16 cellular contexts compared by ENCODE assay signal in the genomic region with DNA sequence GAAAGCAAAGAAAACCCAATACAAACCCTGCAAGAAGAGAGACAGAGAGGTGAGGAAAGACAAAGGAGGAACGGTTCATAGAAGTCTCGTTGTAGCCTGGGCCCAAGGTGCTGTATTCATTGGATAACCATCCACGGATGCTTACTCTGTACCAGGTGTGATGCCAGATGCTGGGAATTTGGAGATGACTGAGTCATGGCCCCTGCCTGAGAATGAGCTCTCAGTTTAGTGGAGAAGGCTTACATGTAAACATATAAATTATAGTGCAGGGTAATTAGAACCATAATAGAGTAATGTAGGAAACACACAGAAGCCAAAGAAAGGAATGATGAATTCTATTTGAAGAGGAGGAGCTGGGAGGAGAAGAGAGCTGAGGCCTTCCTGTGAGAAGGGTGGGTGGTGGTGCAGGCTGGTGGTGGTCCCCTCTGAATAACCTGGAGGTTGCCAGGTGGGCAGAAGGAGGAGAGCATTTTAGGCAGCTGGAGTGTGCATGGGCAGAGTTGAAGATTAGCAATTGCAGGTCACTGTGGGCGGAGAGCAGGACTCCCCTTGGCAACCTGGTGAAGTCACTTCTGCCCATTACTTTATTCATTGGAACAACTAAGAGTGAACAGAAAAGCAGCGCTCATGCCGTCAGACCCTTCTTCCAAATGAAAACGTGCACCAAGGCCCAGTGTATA. TPM values are rescaled to one million over a fixed set of nuclear protein-coding genes. Genes with fewer than 3 reads are reported as not detected.
A peak's percentile ranks its signal among the peaks of the same experiment; 100 is the strongest.
DNase-seq lines count a peak whose midpoint lies in the region; ATAC-seq and TF ChIP-seq lines count a peak whose summit lies in the region.
"Had no signal": no experiment of that assay in that cellular context is flagged by ENCODE, and none has a peak within 500 bp of the region (broad histone marks: within the 10 kb centered on the region; RNA-seq: fewer than 3 reads in every experiment).

No MANE protein-coding gene starts in this region.

- intact Hi-C loops in mucosa of descending colon (cut with DNase I, micrococcal nuclease) (no loop called here), dorsolateral prefrontal cortex (cut with DNase I) (no loop called here)

- ATAC-seq in GM23338 (no peak), mucosa of descending colon (peak; percentile 64), HG03196 (IDR thresholded peaks at IDR 0.05; ENCODE audit: unreplicated experiment) (no peak), HG03439 (IDR thresholded peaks at IDR 0.05; ENCODE audit: unreplicated experiment) (no peak)
- ATAC-seq in activated T-cell treated with anti-CD3 and anti-CD28 coated beads, Interleukin-2, amount 50 U/mL, for 4 hours, result no peak
- ATAC-seq: HCT116 had no signal

- H3K9me3 ChIP-seq in mucosa of descending colon, result no peaks in the 10 kb centered on the region

- no peak overlapping the region for H3K27ac Mint-ChIP-seq in GM23338

- H3K4me3 Mint-ChIP-seq in GM23338, result no peak overlapping the region
- no peak overlapping the region for H3K4me3 Mint-ChIP-seq in activated T-cell treated with anti-CD3 and anti-CD28 coated beads, Interleukin-2, amount 50 U/mL, for 4 hours

- H3K4me2 ChIP-seq in GM23338, result no peak overlapping the region

- H3K27me3 ChIP-seq in GM23338 (ENCODE audit: insufficient read depth) (no peaks in the 10 kb centered on the region), dorsolateral prefrontal cortex (no peaks in the 10 kb centered on the region)

- H3K36me3 Mint-ChIP-seq in GM23338 (ENCODE audit: low read depth), result no peaks in the 10 kb centered on the region
- no peaks in the 10 kb centered on the region for H3K36me3 Mint-ChIP-seq in activated T-cell treated with anti-CD3 and anti-CD28 coated beads, Interleukin-2, amount 50 U/mL, for 4 hours (ENCODE audit: insufficient read depth)
- H3K36me3 Mint-ChIP-seq: CD4-positive, alpha-beta memory T cell had no signal

- DNase-seq in COLO668 (lab: John Stamatoyannopoulos, UW; ENCODE audit: unreplicated experiment), result peak; percentile 22
- DNase-seq in GM23338 (ENCODE audit: low spot score), result no peak
- DNase-seq in NCI-H2171 (lab: John Stamatoyannopoulos, UW), result peak; percentile 27
- no peak for DNase-seq in mucosa of descending colon
- DNase-seq in dorsolateral prefrontal cortex, result no peak
- no peak for DNase-seq in activated T-cell treated with anti-CD3 and anti-CD28 coated beads, Interleukin-2, amount 50 U/mL, for 4 hours
- DNase-seq: ACHN; CD4-positive, alpha-beta memory T cell; DMS53; NCI-H2029 treated with DMSO at 0.1 percent for 48 hours; NCI-H82; SHP77 treated with DMSO at 0.1 percent for 48 hours had no signal

- H3K9me3 Mint-ChIP-seq in GM23338, result no peaks in the 10 kb centered on the region; the same call in 2 of the 3 replicates
- no peaks in the 10 kb centered on the region for H3K9me3 Mint-ChIP-seq in activated T-cell treated with anti-CD3 and anti-CD28 coated beads, Interleukin-2, amount 50 U/mL, for 4 hours
- H3K9me3 Mint-ChIP-seq: CD4-positive, alpha-beta memory T cell had no signal

- H3K36me3 ChIP-seq in GM23338 (ENCODE audit: insufficient read depth), result no peaks in the 10 kb centered on the region
- H3K36me3 ChIP-seq in mucosa of descending colon (ENCODE audit: low read depth), result no peaks in the 10 kb centered on the region

- peak overlapping the region; percentile 23; the same call in 1 of the 2 replicates for H2AFZ ChIP-seq in GM23338

- no peaks in the 10 kb centered on the region for H3K9me2 ChIP-seq in GM23338 (ENCODE audit: insufficient read depth)

- H3K27ac ChIP-seq in GM23338 (ENCODE audit: low read depth), result no peak overlapping the region
- H3K27ac ChIP-seq in dorsolateral prefrontal cortex, result no peak overlapping the region

- H3K4me1 Mint-ChIP-seq in GM23338, result peaks cover 6% of the 10 kb centered on the region; the same call in 1 of the 3 replicates
- peaks cover 4% of the 10 kb centered on the region for H3K4me1 Mint-ChIP-seq in activated T-cell treated with anti-CD3 and anti-CD28 coated beads, Interleukin-2, amount 50 U/mL, for 4 hours (ENCODE audit: low read depth)

- no peaks in the 10 kb centered on the region for H3K4me1 ChIP-seq in GM23338 (ENCODE audit: insufficient read depth)
- H3K4me1 ChIP-seq in mucosa of descending colon (ENCODE audit: low read depth), result peaks cover 17% of the 10 kb centered on the region

- H3K79me2 ChIP-seq in GM23338 (replicated peaks; ENCODE audit: insufficient read depth), result no peaks in the 10 kb centered on the region

- H3K4me3 ChIP-seq in GM23338, result no peak overlapping the region
- H3K4me3 ChIP-seq in mucosa of descending colon, result no peak overlapping the region
- no peak overlapping the region for H3K4me3 ChIP-seq in dorsolateral prefrontal cortex

- peaks cover 7% of the 10 kb centered on the region for H3K27me3 Mint-ChIP-seq in GM23338 (ENCODE audit: insufficient read depth, low read depth, poor library complexity)
- H3K27me3 Mint-ChIP-seq in activated T-cell treated with anti-CD3 and anti-CD28 coated beads, Interleukin-2, amount 50 U/mL, for 4 hours (ENCODE audit: low read depth), result no peaks in the 10 kb centered on the region
- H3K27me3 Mint-ChIP-seq: CD4-positive, alpha-beta memory T cell had no signal

- TF ChIP-seq CTCF in GM23338 (conservative IDR thresholded peaks at IDR 0.05; ENCODE audit: low read depth in 2 of 2) (no peak), mucosa of descending colon (IDR thresholded peaks at IDR 0.05) (no peak), dorsolateral prefrontal cortex (IDR thresholded peaks at IDR 0.05 in 54 of 56, conservative IDR thresholded peaks at IDR 0.05 in 2 of 56; ENCODE audit: low read depth in 1 of 56, partially characterized antibody in 56 of 56) (no peak)

- H3F3A ChIP-seq in GM23338 (replicated peaks; ENCODE audit: low read depth), result no peaks in the 10 kb centered on the region

- H4K20me1 ChIP-seq in GM23338 (replicated peaks; ENCODE audit: insufficient read depth), result no peaks in the 10 kb centered on the region

TF ChIP-seq in GM23338, 12 proteins besides CTCF, POLR2A, EP300 and RAD21 (continues in another document):
- TF ChIP-seq ZNF114 (CRISPR knock-in tag; IDR thresholded peaks at IDR 0.05) (no peak), EZH2phosphoT487 (IDR thresholded peaks at IDR 0.05; ENCODE audit: unreplicated experiment) (no peak), CREB1 (CRISPR knock-in tag; IDR thresholded peaks at IDR 0.05; ENCODE audit: low read depth) (no peak)
- TF ChIP-seq, protein P1, sequence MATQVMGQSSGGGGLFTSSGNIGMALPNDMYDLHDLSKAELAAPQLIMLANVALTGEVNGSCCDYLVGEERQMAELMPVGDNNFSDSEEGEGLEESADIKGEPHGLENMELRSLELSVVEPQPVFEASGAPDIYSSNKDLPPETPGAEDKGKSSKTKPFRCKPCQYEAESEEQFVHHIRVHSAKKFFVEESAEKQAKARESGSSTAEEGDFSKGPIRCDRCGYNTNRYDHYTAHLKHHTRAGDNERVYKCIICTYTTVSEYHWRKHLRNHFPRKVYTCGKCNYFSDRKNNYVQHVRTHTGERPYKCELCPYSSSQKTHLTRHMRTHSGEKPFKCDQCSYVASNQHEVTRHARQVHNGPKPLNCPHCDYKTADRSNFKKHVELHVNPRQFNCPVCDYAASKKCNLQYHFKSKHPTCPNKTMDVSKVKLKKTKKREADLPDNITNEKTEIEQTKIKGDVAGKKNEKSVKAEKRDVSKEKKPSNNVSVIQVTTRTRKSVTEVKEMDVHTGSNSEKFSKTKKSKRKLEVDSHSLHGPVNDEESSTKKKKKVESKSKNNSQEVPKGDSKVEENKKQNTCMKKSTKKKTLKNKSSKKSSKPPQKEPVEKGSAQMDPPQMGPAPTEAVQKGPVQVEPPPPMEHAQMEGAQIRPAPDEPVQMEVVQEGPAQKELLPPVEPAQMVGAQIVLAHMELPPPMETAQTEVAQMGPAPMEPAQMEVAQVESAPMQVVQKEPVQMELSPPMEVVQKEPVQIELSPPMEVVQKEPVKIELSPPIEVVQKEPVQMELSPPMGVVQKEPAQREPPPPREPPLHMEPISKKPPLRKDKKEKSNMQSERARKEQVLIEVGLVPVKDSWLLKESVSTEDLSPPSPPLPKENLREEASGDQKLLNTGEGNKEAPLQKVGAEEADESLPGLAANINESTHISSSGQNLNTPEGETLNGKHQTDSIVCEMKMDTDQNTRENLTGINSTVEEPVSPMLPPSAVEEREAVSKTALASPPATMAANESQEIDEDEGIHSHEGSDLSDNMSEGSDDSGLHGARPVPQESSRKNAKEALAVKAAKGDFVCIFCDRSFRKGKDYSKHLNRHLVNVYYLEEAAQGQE (IDR thresholded peaks at IDR 0.05; ENCODE audit: unreplicated experiment), result no peak

RNA-seq across cellular contexts. Expression of gene ZG16, which starts 7.7 kb away (rescaled TPM):
- not detected in 2 replicates for total RNA-seq in GM23338 (2014; rRNA removed; shearing (Covaris generic))
- not detected in 2 replicates for polyA plus RNA-seq in GM23338 (2016; fragmentation: Nextera tagmentation; extraction: Ambion mirVana)
- total RNA-seq in mucosa of descending colon, result 100 to 1,000 TPM; 196 to 671 (median 551) TPM
- total RNA-seq in dorsolateral prefrontal cortex, result not detected
- total RNA-seq in activated T-cell treated with anti-CD3 and anti-CD28 coated beads, Interleukin-2, amount 50 U/mL, for 4 hours, result under 1 TPM in 1 of 3 donors, not detected in 2; 0.05 TPM
- total RNA-seq: CD4-positive, alpha-beta memory T cell; T-helper 2 cell treated with Interferon-gamma antibody and Interleukin-4, amounts not matched to agents 100 ng/mL and 5 ng/mL, for 36 hours had no signal
- polyA plus RNA-seq: CD4-positive, alpha-beta memory T cell had no signal

RNA-seq across cellular contexts. Expression of gene KIF22, which starts 20.2 kb away (rescaled TPM):
- total RNA-seq in GM23338 (2014; rRNA removed; shearing (Covaris generic)), result 179 and 192 TPM in 2 replicates
- 110 and 120 TPM in 2 replicates for polyA plus RNA-seq in GM23338 (2016; fragmentation: Nextera tagmentation; extraction: Ambion mirVana)
- total RNA-seq in mucosa of descending colon (10 to 100 TPM; 24.7 to 56.2 (median 53.0) TPM), dorsolateral prefrontal cortex (10 to 100 TPM; 10.5 to 31.6 (median 21.6) TPM)
- 10 to 100 TPM; 73.5 to 82.2 (median 79.7) TPM for total RNA-seq in activated T-cell treated with anti-CD3 and anti-CD28 coated beads, Interleukin-2, amount 50 U/mL, for 4 hours

RNA-seq across cellular contexts. Expression of gene C16orf54, which starts 24.6 kb away (rescaled TPM):
- total RNA-seq in GM23338 (2014; rRNA removed; shearing (Covaris generic)), result not detected in 2 replicates
- 2.0 and 3.2 TPM in 2 replicates for polyA plus RNA-seq in GM23338 (2016; fragmentation: Nextera tagmentation; extraction: Ambion mirVana)
- total RNA-seq in mucosa of descending colon (1 to 10 TPM; 1.6 to 3.4 (median 1.7) TPM), dorsolateral prefrontal cortex (1 to 10 TPM in 9 of 120 experiments, under 1 TPM in 99, not detected in 12; 0.17 to 1.3 (median 0.45) TPM)
- total RNA-seq in activated T-cell treated with anti-CD3 and anti-CD28 coated beads, Interleukin-2, amount 50 U/mL, for 4 hours, result 1 to 10 TPM; 6.8 to 8.8 (median 7.2) TPM

RNA-seq across cellular contexts. Expression of gene MAZ, which starts 35.9 kb away (rescaled TPM):
- 181 and 270 TPM in 2 replicates for total RNA-seq in GM23338 (2014; rRNA removed; shearing (Covaris generic))
- polyA plus RNA-seq in GM23338 (2016; fragmentation: Nextera tagmentation; extraction: Ambion mirVana), result 155 and 170 TPM in 2 replicates
- total RNA-seq in mucosa of descending colon (100 to 1,000 TPM; 224 to 415 (median 225) TPM), dorsolateral prefrontal cortex (100 to 1,000 TPM; 133 to 275 (median 174) TPM)
- total RNA-seq in activated T-cell treated with anti-CD3 and anti-CD28 coated beads, Interleukin-2, amount 50 U/mL, for 4 hours, result 100 to 1,000 TPM; 321 to 471 (median 409) TPM

RNA-seq across cellular contexts. Expression of gene PRRT2, which starts 41.6 kb away (rescaled TPM):
- total RNA-seq in GM23338 (2014; rRNA removed; shearing (Covaris generic)), result 8.9 and 13.3 TPM in 2 replicates
- polyA plus RNA-seq in GM23338 (2016; fragmentation: Nextera tagmentation; extraction: Ambion mirVana), result 13.6 and 16.6 TPM in 2 replicates
- total RNA-seq in mucosa of descending colon (10 to 100 TPM in 1 of 3 donors, under 1 TPM in 2; 0.81 to 15.2 (median 0.94) TPM), dorsolateral prefrontal cortex (100 to 1,000 TPM in 117 of 120 experiments, 10 to 100 TPM in 3; 59.4 to 245 (median 169) TPM)
- 1 to 10 TPM in 1 of 3 donors, under 1 TPM in 2; 0.34 to 1.6 (median 0.76) TPM for total RNA-seq in activated T-cell treated with anti-CD3 and anti-CD28 coated beads, Interleukin-2, amount 50 U/mL, for 4 hours

Comparison
In these comparisons a context has a peak if more than half of its experiments do, and no peak if none do; other contexts are left out.
1. DNase-seq: peak in COLO668 (single experiment) and NCI-H2171 (single experiment); none in GM23338 (single experiment), mucosa of descending colon (0 of 3), dorsolateral prefrontal cortex (0 of 10) and activated T-cell treated with anti-CD3 and anti-CD28 coated beads, Interleukin-2, amount 50 U/mL, for 4 hours (single experiment).
2. RNA of gene ZG16, which starts 7.7 kb away (total RNA-seq): 196 to 671 TPM in mucosa of descending colon; 0.05 TPM in activated T-cell treated with anti-CD3 and anti-CD28 coated beads, Interleukin-2, amount 50 U/mL, for 4 hours, not detected in GM23338 and not detected in dorsolateral prefrontal cortex; every median in the first group is over 100 times any median in the second.